11 cellular contexts compared by ENCODE assay signal in the genomic region with DNA sequence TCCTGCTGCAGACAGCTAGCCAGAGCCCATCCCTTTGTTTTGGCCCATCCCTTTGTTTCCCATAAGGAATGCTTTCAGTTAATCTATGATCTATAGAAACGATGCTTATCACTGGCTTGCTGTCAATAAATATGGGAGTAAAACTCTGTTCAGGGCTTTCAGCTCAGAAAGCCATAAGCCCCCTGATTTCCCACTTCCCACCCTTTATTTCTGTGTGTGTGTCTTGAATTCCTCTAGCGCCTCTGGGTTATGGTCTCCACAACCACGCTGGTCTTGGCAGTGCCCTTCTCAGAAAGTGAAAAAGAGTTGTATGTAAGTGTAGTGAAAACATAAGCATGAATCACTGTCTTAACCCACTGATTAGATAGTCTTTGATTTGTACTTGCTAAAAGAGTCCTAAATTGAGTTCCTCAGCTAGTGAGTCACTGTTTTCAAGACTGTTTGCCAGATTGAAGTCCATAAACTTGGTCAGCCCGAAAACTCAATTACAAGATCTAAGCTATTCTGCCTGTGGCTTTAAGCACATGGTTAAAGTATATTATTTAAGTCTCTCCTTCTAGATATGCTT. TPM values are rescaled to one million over a fixed set of nuclear protein-coding genes. Genes with fewer than 3 reads are reported as not detected.
DNase-seq lines count a peak whose midpoint lies in the region; ATAC-seq lines count a peak whose summit lies in the region.
"Had no signal": no experiment of that assay in that cellular context is flagged by ENCODE, and none has a peak within 500 bp of the region (broad histone marks: within the 10 kb centered on the region; RNA-seq: fewer than 3 reads in every experiment).

No MANE protein-coding gene starts in this region.

- H3K4me3 Mint-ChIP-seq in T-cell = no peak overlapping the region
- H3K4me3 Mint-ChIP-seq in stimulated activated effector memory CD8-positive, alpha-beta T cell treated with anti-CD3 and anti-CD28 coated beads, Interleukin-12 subunit alpha, Interleukin-12 subunit beta, amount 100 ng/mL, for 72 hours = no peak overlapping the region
- H3K4me3 Mint-ChIP-seq: nephron had no signal

- peaks cover 0 to 14% (median 3%) of the 10 kb centered on the region in 3 donors for H3K4me1 Mint-ChIP-seq in T-cell
- peaks cover 36% of the 10 kb centered on the region for H3K4me1 Mint-ChIP-seq in stimulated activated effector memory CD8-positive, alpha-beta T cell treated with anti-CD3 and anti-CD28 coated beads, Interleukin-12 subunit alpha, Interleukin-12 subunit beta, amount 100 ng/mL, for 72 hours
- H3K4me1 Mint-ChIP-seq: nephron had no signal

- CTCF ChIA-PET in T-cell (lab: Charles Lee) = no interaction called here

- no peak for DNase-seq in activated naive CD4-positive, alpha-beta T cell treated with anti-CD3 and anti-CD28 coated beads, Interleukin-2, amount 50 U/mL, for 72 hours (ENCODE audit: low spot score in 2 of 2)
- no peak for DNase-seq in activated naive CD4-positive, alpha-beta T cell treated with Interleukin-2 at 50 U/mL for 16 hours
- DNase-seq in T-cell = no peak
- DNase-seq in fibroblast of the conjunctiva (ENCODE audit: low read depth) = peak; percentile 4
- DNase-seq in stimulated activated effector memory CD8-positive, alpha-beta T cell treated with anti-CD3 and anti-CD28 coated beads, Interleukin-12 subunit alpha, Interleukin-12 subunit beta, amount 100 ng/mL, for 72 hours (ENCODE audit: low spot score in 2 of 2) = peak in 1 of 2 donors; percentile 53
- DNase-seq in SIG-M5 treated with dmso at 0.1 percent for 504 hours (lab: John Stamatoyannopoulos, UW; ENCODE audit: unreplicated experiment) = no peak
- DNase-seq in NCI-H446 (lab: John Stamatoyannopoulos, UW) = no peak
- no peak for DNase-seq in DMS114 treated with DMSO at 0.1 percent for 48 hours (lab: John Stamatoyannopoulos, UW; ENCODE audit: unreplicated experiment)
- DNase-seq: erythroblast, NCI-H345 had no signal

- POLR2A ChIA-PET in T-cell (lab: Charles Lee) = no interaction called here

- ATAC-seq in activated naive CD4-positive, alpha-beta T cell treated with anti-CD3 and anti-CD28 coated beads, Interleukin-2, amount 50 U/mL, for 72 hours = peak; percentile 86 to 96
- peak in 1 of 4 experiments; percentile 52 for ATAC-seq in T-cell (replicated peaks in 1 of 4)
- ATAC-seq in stimulated activated effector memory CD8-positive, alpha-beta T cell treated with anti-CD3 and anti-CD28 coated beads, Interleukin-12 subunit alpha, Interleukin-12 subunit beta, amount 100 ng/mL, for 72 hours = peak; percentile 99

- H3K9me3 Mint-ChIP-seq in activated naive CD4-positive, alpha-beta T cell treated with anti-CD3 and anti-CD28 coated beads, Interleukin-2, amount 50 U/mL, for 72 hours = peaks cover 19 to 25% of the 10 kb centered on the region in 2 donors
- peaks cover 7 to 20% (median 15%) of the 10 kb centered on the region in 3 donors for H3K9me3 Mint-ChIP-seq in T-cell
- H3K9me3 Mint-ChIP-seq in stimulated activated effector memory CD8-positive, alpha-beta T cell treated with anti-CD3 and anti-CD28 coated beads, Interleukin-12 subunit alpha, Interleukin-12 subunit beta, amount 100 ng/mL, for 72 hours = peaks cover 15% of the 10 kb centered on the region

- H3K27me3 Mint-ChIP-seq in T-cell = no peaks in the 10 kb centered on the region

- H3K27ac Mint-ChIP-seq in activated naive CD4-positive, alpha-beta T cell treated with anti-CD3 and anti-CD28 coated beads, Interleukin-2, amount 50 U/mL, for 72 hours = no peak overlapping the region
- peak overlapping the region; percentile 4 to 44 for H3K27ac Mint-ChIP-seq in T-cell
- no peak overlapping the region for H3K27ac Mint-ChIP-seq in stimulated activated effector memory CD8-positive, alpha-beta T cell treated with anti-CD3 and anti-CD28 coated beads, Interleukin-12 subunit alpha, Interleukin-12 subunit beta, amount 100 ng/mL, for 72 hours
- H3K27ac Mint-ChIP-seq: nephron had no signal

- peaks cover 23 to 36% of the 10 kb centered on the region in 2 donors for H3K36me3 Mint-ChIP-seq in activated naive CD4-positive, alpha-beta T cell treated with anti-CD3 and anti-CD28 coated beads, Interleukin-2, amount 50 U/mL, for 72 hours
- peaks cover 11% of the 10 kb centered on the region for H3K36me3 Mint-ChIP-seq in T-cell
- no peaks in the 10 kb centered on the region for H3K36me3 Mint-ChIP-seq in stimulated activated effector memory CD8-positive, alpha-beta T cell treated with anti-CD3 and anti-CD28 coated beads, Interleukin-12 subunit alpha, Interleukin-12 subunit beta, amount 100 ng/mL, for 72 hours

RNA-seq across cellular contexts. Expression of a gene that starts 18.9 kb away (rescaled TPM):
- total RNA-seq in activated naive CD4-positive, alpha-beta T cell treated with anti-CD3 and anti-CD28 coated beads, Interleukin-2, amount 50 U/mL, for 72 hours = under 1 TPM in 1 of 2 donors, not detected in 1; 0.19 TPM
- 10 to 100 TPM in 2 of 5 donors, 1 to 10 TPM in 3; 3.3 to 15.1 (median 8.1) TPM for total RNA-seq in T-cell

RNA-seq across cellular contexts. Expression of a gene that starts 35.8 kb away (rescaled TPM):
- total RNA-seq in activated naive CD4-positive, alpha-beta T cell treated with anti-CD3 and anti-CD28 coated beads, Interleukin-2, amount 50 U/mL, for 72 hours = under 1 TPM in 1 of 2 donors, not detected in 1; 0.25 TPM
- total RNA-seq in T-cell = 10 to 100 TPM in 3 of 5 donors, 1 to 10 TPM in 2; 4.0 to 14.6 (median 10.1) TPM

Comparison
In these comparisons a context has a peak if more than half of its experiments do, and no peak if none do; other contexts are left out.
1. H3K27ac Mint-ChIP-seq: peak in T-cell (2 of 2); none in activated naive CD4-positive, alpha-beta T cell treated with anti-CD3 and anti-CD28 coated beads, Interleukin-2, amount 50 U/mL, for 72 hours (0 of 2) and stimulated activated effector memory CD8-positive, alpha-beta T cell treated with anti-CD3 and anti-CD28 coated beads, Interleukin-12 subunit alpha, Interleukin-12 subunit beta, amount 100 ng/mL, for 72 hours (single experiment).
2. RNA of a gene that starts 35.8 kb away (total RNA-seq): 4.0 to 14.6 TPM in T-cell; 0.25 TPM in activated naive CD4-positive, alpha-beta T cell treated with anti-CD3 and anti-CD28 coated beads, Interleukin-2, amount 50 U/mL, for 72 hours; every median in the first group is over 4 times any median in the second.